Comparison of ENCODE assay signal across 22 cellular contexts in the genomic region with DNA sequence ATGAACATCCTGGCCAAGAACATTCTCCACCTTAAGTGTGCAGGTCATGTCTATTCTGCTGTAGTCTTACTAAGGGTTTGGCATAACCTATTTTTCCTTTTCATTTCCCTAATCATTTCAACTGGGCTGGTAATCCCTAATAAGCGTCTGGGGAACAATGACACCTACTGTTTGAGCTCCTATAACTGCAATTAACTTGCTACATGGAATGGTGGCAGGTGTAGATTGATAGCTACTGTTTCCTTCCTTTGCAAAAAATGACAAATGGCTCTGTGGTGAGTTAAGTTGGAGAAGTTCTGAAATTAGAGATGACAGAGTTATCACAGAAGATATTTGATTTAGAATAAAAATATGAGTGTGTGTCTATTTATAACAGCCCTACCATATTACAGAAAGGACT.
DNase-seq lines count a peak whose midpoint lies in the region; ATAC-seq, FAIRE-seq and TF ChIP-seq lines count a peak whose summit lies in the region.
"Had no signal": no experiment of that assay in that cellular context is flagged by ENCODE, and none has a peak within 500 bp of the region (broad histone marks: within the 10 kb centered on the region; RNA-seq: fewer than 3 reads in every experiment).

No MANE protein-coding gene starts in this region.

- TF ChIP-seq EP300 in Ishikawa (IDR thresholded peaks at IDR 0.05; ENCODE audit: borderline replicate concordance) = no peak

- peak; percentile 41; the same call in 1 of the 2 replicates for TF ChIP-seq RAD21 in Ishikawa (IDR thresholded peaks at IDR 0.05; ENCODE audit: low read depth)

- H3K9me3 Mint-ChIP-seq in natural killer cell = no peaks in the 10 kb centered on the region
- H3K9me3 Mint-ChIP-seq: activated naive CD8-positive, alpha-beta T cell treated with anti-CD3 and anti-CD28 coated beads for 36 hours had no signal

- H3K4me1 Mint-ChIP-seq in natural killer cell = no peaks in the 10 kb centered on the region

- in situ Hi-C loops in G401 (cut with HindIII; ENCODE audit: low sequenced_read_pairs) = no loop called here

- H3K36me3 Mint-ChIP-seq in natural killer cell = no peaks in the 10 kb centered on the region

- no peak overlapping the region for H3K4me3 ChIP-seq in coronary artery
- H3K4me3 ChIP-seq: colonic mucosa had no signal

- peak overlapping the region in 1 of 2 donors; percentile 17 for H3K27ac ChIP-seq in coronary artery
- H3K27ac ChIP-seq: colonic mucosa had no signal

- intact Hi-C loops in natural killer cell (cut with micrococcal nuclease) = no loop called here

- no peak for TF ChIP-seq POLR2A in GM12892 (IDR thresholded peaks at IDR 0.05; ENCODE audit: low read depth, low read length)

- DNase-seq in G401 (ENCODE audit: low spot score) = peak; percentile 47
- DNase-seq in SW480 (ENCODE audit: low spot score) = peak; percentile 5
- DNase-seq in lung microvascular endothelial cell (ENCODE audit: low read depth in 2 of 2) = peak; percentile 23 to 38
- no peak for DNase-seq in GM12892 (ENCODE audit: insufficient read length)
- DNase-seq in coronary artery (ENCODE audit: low spot score) = no peak
- no peak for DNase-seq in natural killer cell
- no peak for DNase-seq in hippocampal formation (lab: John Stamatoyannopoulos, UW)
- DNase-seq: activated CD4-positive, alpha-beta T cell treated with anti-CD3 and anti-CD28 coated beads for 36 hours; activated CD8-positive, alpha-beta memory T cell treated with anti-CD3 and anti-CD28 coated beads, Interleukin-2, amount 10 ng/mL, durations not matched to agents 7 days and 5 days; activated naive CD8-positive, alpha-beta T cell treated with anti-CD3 and anti-CD28 coated beads for 36 hours; AML-193; Caco-2; colonic mucosa; hypothalamus; islet precursor cell; NCI-H2029 treated with DMSO at 0.1 percent for 48 hours; NCI-H524 treated with DMSO at 0.1 percent for 48 hours; RPMI8226; stimulated activated CD4-positive, alpha-beta T cell treated with anti-CD3 and anti-CD28 coated beads, Interleukin-4, amount 100 ng/mL, for 24 hours had no signal

- no peak overlapping the region for H3K4me3 Mint-ChIP-seq in natural killer cell
- H3K4me3 Mint-ChIP-seq: activated CD4-positive, alpha-beta T cell treated with anti-CD3 and anti-CD28 coated beads for 36 hours; activated CD8-positive, alpha-beta memory T cell treated with anti-CD3 and anti-CD28 coated beads, Interleukin-2, amount 10 ng/mL, durations not matched to agents 7 days and 5 days; activated naive CD8-positive, alpha-beta T cell treated with anti-CD3 and anti-CD28 coated beads for 36 hours; nephron had no signal

- no peak for ATAC-seq in natural killer cell
- ATAC-seq: activated CD4-positive, alpha-beta T cell treated with anti-CD3 and anti-CD28 coated beads for 36 hours; activated CD8-positive, alpha-beta memory T cell treated with anti-CD3 and anti-CD28 coated beads, Interleukin-2, amount 10 ng/mL, durations not matched to agents 7 days and 5 days; HepG2 had no signal

- no peak overlapping the region for H3K27ac Mint-ChIP-seq in natural killer cell
- H3K27ac Mint-ChIP-seq: activated CD4-positive, alpha-beta T cell treated with anti-CD3 and anti-CD28 coated beads for 36 hours; activated CD8-positive, alpha-beta memory T cell treated with anti-CD3 and anti-CD28 coated beads, Interleukin-2, amount 10 ng/mL, durations not matched to agents 7 days and 5 days; activated naive CD8-positive, alpha-beta T cell treated with anti-CD3 and anti-CD28 coated beads for 36 hours had no signal

- H3K27me3 Mint-ChIP-seq in natural killer cell (ENCODE audit: low read depth in 2 of 2) = no peaks in the 10 kb centered on the region

- TF ChIP-seq CTCF in coronary artery (IDR thresholded peaks at IDR 0.05) (no peak), natural killer cell (IDR thresholded peaks at IDR 0.05) (no peak)

- FAIRE-seq in GM12892 (lab: Jason Lieb, UNC) = no peak
- FAIRE-seq: HepG2 had no signal

TF ChIP-seq in Ishikawa, 13 proteins besides CTCF, POLR2A, EP300 and RAD21:
- no peak for TF ChIP-seq FOXM1 (IDR thresholded peaks at IDR 0.05; ENCODE audit: borderline replicate concordance, low read depth)

Comparison
In these comparisons a context has a peak if more than half of its experiments do, and no peak if none do; other contexts are left out.
1. DNase-seq: peak in G401 (single experiment), SW480 (single experiment) and lung microvascular endothelial cell (2 of 2); none in GM12892 (single experiment), coronary artery (single experiment), natural killer cell (single experiment) and hippocampal formation (0 of 2).